10 cellular contexts compared by ENCODE assay signal in genomic region chr10:92124524-92125168, GRCh38.
DNase-seq lines count a peak whose midpoint lies in the region; ATAC-seq and TF ChIP-seq lines count a peak whose summit lies in the region.
"Had no signal": no experiment of that assay in that cellular context is flagged by ENCODE, and none has a peak within 500 bp of the region (broad histone marks: within the 10 kb centered on the region; RNA-seq: fewer than 3 reads in every experiment).

No MANE protein-coding gene starts in this region.

- no peak overlapping the region for H3K4me3 ChIP-seq in fibroblast of the aortic adventitia (ENCODE audit: low read depth, low read length)

- POLR2A ChIA-PET in RWPE1 (lab: Yijun Ruan, JAX; ENCODE audit: low non-redundant PET), result no interaction called here

- ATAC-seq in omental fat pad (ENCODE audit: low FRiP score), result peak; percentile 55
- ATAC-seq in HG03354 (IDR thresholded peaks at IDR 0.05; ENCODE audit: poor library complexity, severe bottlenecking, unreplicated experiment), result no peak
- ATAC-seq in HG02763 (IDR thresholded peaks at IDR 0.05; ENCODE audit: unreplicated experiment), result no peak

- peak; percentile 49 for DNase-seq in RWPE1 (ENCODE audit: low spot score)
- DNase-seq in fibroblast of the aortic adventitia (ENCODE audit: low read depth), result peak; percentile 96
- DNase-seq in omental fat pad (ENCODE audit: low spot score), result no peak
- DNase-seq in NCI-H1048 (lab: John Stamatoyannopoulos, UW), result no peak
- no peak for DNase-seq in DMS79 treated with DMSO at 0.1 percent for 48 hours (lab: John Stamatoyannopoulos, UW)
- DNase-seq: activated CD8-positive, alpha-beta memory T cell treated with anti-CD3 and anti-CD28 coated beads for 24 hours; DND-41 had no signal

- H3K27ac ChIP-seq in C4-2B (peak overlapping the region; percentile 96), RWPE1 (peak overlapping the region; percentile 80)

- TF ChIP-seq CTCF in C4-2B (conservative IDR thresholded peaks at IDR 0.05) (no peak), RWPE1 (conservative IDR thresholded peaks at IDR 0.05; ENCODE audit: low read depth) (no peak), fibroblast of the aortic adventitia (IDR thresholded peaks at IDR 0.05; ENCODE audit: insufficient read depth, low read length) (no peak), omental fat pad (IDR thresholded peaks at IDR 0.05) (no peak)

- CTCF ChIA-PET in RWPE1 (lab: Yijun Ruan, JAX), result interaction anchor here (0.6 to 1.2 kb wide), 4 partner anchors 13 to 37 kb away, joined by 3 to 6 read pairs (median 3); no protein-coding TSS in a partner anchor

Comparison
In these comparisons a context has a peak if more than half of its experiments do, and no peak if none do; other contexts are left out.
1. DNase-seq: peak in RWPE1 (single experiment) and fibroblast of the aortic adventitia (single experiment); none in omental fat pad (single experiment), NCI-H1048 (single experiment) and DMS79 treated with DMSO at 0.1 percent for 48 hours (single experiment).